Comparison of ENCODE assay signal across 11 cellular contexts in genomic region chr2:177239053-177239452, GRCh38. TPM values are rescaled to one million over a fixed set of nuclear protein-coding genes. Genes with fewer than 3 reads are reported as not detected.
DNase-seq lines count a peak whose midpoint lies in the region; ATAC-seq and TF ChIP-seq lines count a peak whose summit lies in the region.
"Had no signal": no experiment of that assay in that cellular context is flagged by ENCODE, and none has a peak within 500 bp of the region (broad histone marks: within the 10 kb centered on the region; RNA-seq: fewer than 3 reads in every experiment).

No MANE protein-coding gene starts in this region.

- H3K4me2 ChIP-seq in SK-N-SH = peak overlapping the region; percentile 26; the same call in 1 of the 2 replicates

- H3K36me3 ChIP-seq in SK-N-SH (replicated peaks in 1 of 2; ENCODE audit: control insufficient read depth in 1 of 2, insufficient read depth in 2 of 2, low read length in 1 of 2) = peaks cover 5 to 14% of the 10 kb centered on the region in 2 experiments
- H3K36me3 ChIP-seq in lower lobe of right lung = peaks cover 12% of the 10 kb centered on the region
- H3K36me3 ChIP-seq in stomach = peaks cover 1 to 20% (median 10%) of the 10 kb centered on the region in 4 donors
- H3K36me3 ChIP-seq in WERI-Rb-1 = peaks cover 4% of the 10 kb centered on the region

- TF ChIP-seq CTCF in SK-N-SH (IDR thresholded peaks at IDR 0.05) (no peak), lower lobe of right lung (IDR thresholded peaks at IDR 0.05) (no peak), stomach (IDR thresholded peaks at IDR 0.05) (no peak), WERI-Rb-1 (IDR thresholded peaks at IDR 0.05; ENCODE audit: low read depth, low read length) (no peak)

- H3F3A ChIP-seq in SK-N-SH (replicated peaks; ENCODE audit: insufficient read depth) = peaks cover 27% of the 10 kb centered on the region

- peak overlapping the region; percentile 2 to 98; a peak in 2 of 4 replicates for H3K27ac ChIP-seq in SK-N-SH (ENCODE audit: low read depth in 2 of 2, low read length in 1 of 2)
- peak overlapping the region; percentile 78 for H3K27ac ChIP-seq in lower lobe of right lung
- H3K27ac ChIP-seq in stomach = peak overlapping the region; percentile 46 to 94 (median 85)
- no peak overlapping the region for H3K27ac ChIP-seq in WERI-Rb-1

- H3K27me3 ChIP-seq in SK-N-SH (ENCODE audit: insufficient read depth) (no peaks in the 10 kb centered on the region), lower lobe of right lung (ENCODE audit: low read depth) (no peaks in the 10 kb centered on the region), stomach (no peaks in the 10 kb centered on the region), WERI-Rb-1 (ENCODE audit: insufficient read depth, low read depth, severe bottlenecking) (no peaks in the 10 kb centered on the region)

- H3K9me2 ChIP-seq in SK-N-SH = no peaks in the 10 kb centered on the region

- no peak overlapping the region for H3K9ac ChIP-seq in SK-N-SH

- DNase-seq in SK-N-SH (no peak), lower lobe of right lung (no peak), stomach (no peak), WERI-Rb-1 (no peak), globus pallidus (ENCODE audit: low spot score) (no peak)
- no peak for DNase-seq in activated naive CD4-positive, alpha-beta T cell treated with anti-CD3 and anti-CD28 coated beads, Interleukin-2, amount 50 U/mL, for 72 hours (ENCODE audit: low spot score in 2 of 2)
- DNase-seq: 8988T, kidney, NCI-H1694 treated with DMSO at 0.1 percent for 48 hours had no signal

- peaks cover 97% of the 10 kb centered on the region for H3K79me2 ChIP-seq in SK-N-SH (ENCODE audit: insufficient read depth)

- intact Hi-C loops in lower lobe of right lung (cut with DNase I) = no loop called here
- intact Hi-C loops in stomach (cut with DNase I; ENCODE audit: low total_unique reads) = no loop called here

- POLR2A ChIA-PET in SK-N-SH (lab: Yijun Ruan, JAX) = interaction anchor here (0.8 kb wide), 1 partner anchor 11 kb away, joined by 3 read pairs; no protein-coding TSS in a partner anchor

- 96% methylated on average over 6 of the region's 6 CpGs for WGBS in SK-N-SH (ENCODE audit: low lambda C conversion rate)
- 69 to 75% (median 74%) methylated on average over 6 of the region's 6 CpGs for WGBS in stomach, 5 donors

- H4K20me1 ChIP-seq in SK-N-SH (ENCODE audit: insufficient read depth) = peaks cover 43% of the 10 kb centered on the region

- no peaks in the 10 kb centered on the region for H3K9me3 Mint-ChIP-seq in activated naive CD4-positive, alpha-beta T cell treated with anti-CD3 and anti-CD28 coated beads, Interleukin-2, amount 50 U/mL, for 72 hours

- no peak for TF ChIP-seq POLR2A in stomach (IDR thresholded peaks at IDR 0.05)

- H3K9me3 ChIP-seq in SK-N-SH (no peaks in the 10 kb centered on the region), lower lobe of right lung (no peaks in the 10 kb centered on the region), stomach (no peaks in the 10 kb centered on the region), WERI-Rb-1 (ENCODE audit: severe bottlenecking) (no peaks in the 10 kb centered on the region)

- no peak overlapping the region for H3K4me3 ChIP-seq in SK-N-SH (ENCODE audit: low read depth in 2 of 2, low read length in 1 of 2)
- H3K4me3 ChIP-seq in lower lobe of right lung = no peak overlapping the region
- H3K4me3 ChIP-seq in stomach = no peak overlapping the region
- no peak overlapping the region for H3K4me3 ChIP-seq in WERI-Rb-1 (ENCODE audit: low read depth, low read length)

- H3K4me1 ChIP-seq in SK-N-SH (ENCODE audit: control insufficient read depth in 1 of 2, insufficient read depth in 2 of 2, low read depth in 1 of 2, low read length in 1 of 2) (peaks cover 41 to 43% of the 10 kb centered on the region in 2 experiments), lower lobe of right lung (peaks cover 86% of the 10 kb centered on the region), stomach (peaks cover 71 to 100% (median 88%) of the 10 kb centered on the region in 4 donors)

- TF ChIP-seq RAD21 in SK-N-SH (IDR thresholded peaks at IDR 0.05; ENCODE audit: low read length) = no peak

- no peak for ATAC-seq in SK-N-SH treated with all-trans-retinoic acid at 6 μM for 48 hours
- no peak for ATAC-seq in activated naive CD4-positive, alpha-beta T cell treated with anti-CD3 and anti-CD28 coated beads, Interleukin-2, amount 50 U/mL, for 72 hours
- no peak for ATAC-seq in lower lobe of right lung
- no peak for ATAC-seq in GM21515 (IDR thresholded peaks at IDR 0.05; ENCODE audit: unreplicated experiment)

- CTCF ChIA-PET in SK-N-SH (lab: Yijun Ruan, JAX) = interaction anchor here (0.8 to 3.3 kb wide), 5 partner anchors 15 to 75 kb away, joined by 3 to 21 read pairs (median 4); partner anchors contain the start of gene NFE2L2

- H2AFZ ChIP-seq in SK-N-SH (ENCODE audit: low read depth) = no peak overlapping the region

- peak overlapping the region; percentile 22 to 81 for H3K27ac Mint-ChIP-seq in activated naive CD4-positive, alpha-beta T cell treated with anti-CD3 and anti-CD28 coated beads, Interleukin-2, amount 50 U/mL, for 72 hours

- H3K36me3 Mint-ChIP-seq in activated naive CD4-positive, alpha-beta T cell treated with anti-CD3 and anti-CD28 coated beads, Interleukin-2, amount 50 U/mL, for 72 hours = peaks cover 3 to 14% of the 10 kb centered on the region in 2 donors

- TF ChIP-seq EP300 in SK-N-SH (IDR thresholded peaks at IDR 0.05; ENCODE audit: borderline replicate concordance in 1 of 2, low read depth in 1 of 2, low read length in 1 of 2) = no peak
- TF ChIP-seq EP300 in stomach (IDR thresholded peaks at IDR 0.05) = no peak

TF ChIP-seq in SK-N-SH, 30 proteins besides CTCF, POLR2A, EP300 and RAD21:
- TF ChIP-seq, protein P1, sequence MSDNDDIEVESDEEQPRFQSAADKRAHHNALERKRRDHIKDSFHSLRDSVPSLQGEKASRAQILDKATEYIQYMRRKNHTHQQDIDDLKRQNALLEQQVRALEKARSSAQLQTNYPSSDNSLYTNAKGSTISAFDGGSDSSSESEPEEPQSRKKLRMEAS (IDR thresholded peaks at IDR 0.05; ENCODE audit: low read depth) = no peak
- TF ChIP-seq ELF1 (IDR thresholded peaks at IDR 0.05) (no peak), RXRA (IDR thresholded peaks at IDR 0.05; ENCODE audit: borderline replicate concordance, low read depth) (no peak), EZH2phosphoT487 (IDR thresholded peaks at IDR 0.05; ENCODE audit: borderline replicate concordance, low read depth) (no peak)

TF ChIP-seq in SK-N-SH treated with all-trans-retinoic acid at 6 μM for 48 hours, 23 proteins besides CTCF, POLR2A, EP300 and RAD21:
- TF ChIP-seq, protein P2, sequence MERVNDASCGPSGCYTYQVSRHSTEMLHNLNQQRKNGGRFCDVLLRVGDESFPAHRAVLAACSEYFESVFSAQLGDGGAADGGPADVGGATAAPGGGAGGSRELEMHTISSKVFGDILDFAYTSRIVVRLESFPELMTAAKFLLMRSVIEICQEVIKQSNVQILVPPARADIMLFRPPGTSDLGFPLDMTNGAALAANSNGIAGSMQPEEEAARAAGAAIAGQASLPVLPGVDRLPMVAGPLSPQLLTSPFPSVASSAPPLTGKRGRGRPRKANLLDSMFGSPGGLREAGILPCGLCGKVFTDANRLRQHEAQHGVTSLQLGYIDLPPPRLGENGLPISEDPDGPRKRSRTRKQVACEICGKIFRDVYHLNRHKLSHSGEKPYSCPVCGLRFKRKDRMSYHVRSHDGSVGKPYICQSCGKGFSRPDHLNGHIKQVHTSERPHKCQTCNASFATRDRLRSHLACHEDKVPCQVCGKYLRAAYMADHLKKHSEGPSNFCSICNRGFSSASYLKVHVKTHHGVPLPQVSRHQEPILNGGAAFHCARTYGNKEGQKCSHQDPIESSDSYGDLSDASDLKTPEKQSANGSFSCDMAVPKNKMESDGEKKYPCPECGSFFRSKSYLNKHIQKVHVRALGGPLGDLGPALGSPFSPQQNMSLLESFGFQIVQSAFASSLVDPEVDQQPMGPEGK (CRISPR knock-in tag; IDR thresholded peaks at IDR 0.05; ENCODE audit: borderline replicate concordance) = no peak
- TF ChIP-seq CSDC2 (CRISPR knock-in tag; IDR thresholded peaks at IDR 0.05) = no peak
- TF ChIP-seq ZNF8 (CRISPR knock-in tag; IDR thresholded peaks at IDR 0.05) = no peak
- TF ChIP-seq, protein P3, sequence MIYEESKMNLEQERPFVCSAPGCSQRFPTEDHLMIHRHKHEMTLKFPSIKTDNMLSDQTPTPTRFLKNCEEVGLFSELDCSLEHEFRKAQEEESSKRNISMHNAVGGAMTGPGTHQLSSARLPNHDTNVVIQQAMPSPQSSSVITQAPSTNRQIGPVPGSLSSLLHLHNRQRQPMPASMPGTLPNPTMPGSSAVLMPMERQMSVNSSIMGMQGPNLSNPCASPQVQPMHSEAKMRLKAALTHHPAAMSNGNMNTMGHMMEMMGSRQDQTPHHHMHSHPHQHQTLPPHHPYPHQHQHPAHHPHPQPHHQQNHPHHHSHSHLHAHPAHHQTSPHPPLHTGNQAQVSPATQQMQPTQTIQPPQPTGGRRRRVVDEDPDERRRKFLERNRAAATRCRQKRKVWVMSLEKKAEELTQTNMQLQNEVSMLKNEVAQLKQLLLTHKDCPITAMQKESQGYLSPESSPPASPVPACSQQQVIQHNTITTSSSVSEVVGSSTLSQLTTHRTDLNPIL (CRISPR knock-in tag; IDR thresholded peaks at IDR 0.05; ENCODE audit: low read depth) = no peak
- no peak for TF ChIP-seq ZFP3 (CRISPR knock-in tag; IDR thresholded peaks at IDR 0.05)
- no peak for TF ChIP-seq TCF4 (CRISPR knock-in tag; IDR thresholded peaks at IDR 0.05; ENCODE audit: borderline replicate concordance)

RNA-seq across cellular contexts. Expression of gene NFE2L2, which starts 25.5 kb away (rescaled TPM):
- polyA plus RNA-seq in SK-N-SH (2012; rRNA removed) = 40.9 and 61.9 TPM in 2 replicates
- polyA plus RNA-seq in SK-N-SH (2012; cell fraction: cytosol; rRNA removed) = 57.8 and 59.5 TPM in 2 replicates
- 51.9 and 65.3 TPM in 2 replicates for polyA plus RNA-seq in SK-N-SH (2012; cell fraction: nucleus; rRNA removed)
- 10 to 100 TPM; 44.7 to 82.2 TPM for total RNA-seq in activated naive CD4-positive, alpha-beta T cell treated with anti-CD3 and anti-CD28 coated beads, Interleukin-2, amount 50 U/mL, for 72 hours
- total RNA-seq in lower lobe of right lung = 105 TPM
- 100 to 1,000 TPM in 4 of 5 donors, 10 to 100 TPM in 1; 37.1 to 223 (median 101) TPM for total RNA-seq in stomach
- polyA plus RNA-seq in stomach = 100 to 1,000 TPM in 2 of 3 donors, 10 to 100 TPM in 1; 84.6 to 144 (median 123) TPM

RNA-seq across cellular contexts. Expression of gene HNRNPA3, which starts 26.5 kb away (rescaled TPM):
- 86.5 and 102 TPM in 2 replicates for polyA plus RNA-seq in SK-N-SH (2012; rRNA removed)
- 125 and 185 TPM in 2 replicates for polyA plus RNA-seq in SK-N-SH (2012; cell fraction: cytosol; rRNA removed)
- polyA plus RNA-seq in SK-N-SH (2012; cell fraction: nucleus; rRNA removed) = 58.1 and 110 TPM in 2 replicates
- 100 to 1,000 TPM; 259 to 273 TPM for total RNA-seq in activated naive CD4-positive, alpha-beta T cell treated with anti-CD3 and anti-CD28 coated beads, Interleukin-2, amount 50 U/mL, for 72 hours
- 132 TPM for total RNA-seq in lower lobe of right lung
- 100 to 1,000 TPM in 1 of 5 donors, 10 to 100 TPM in 4; 22.6 to 178 (median 54.3) TPM for total RNA-seq in stomach
- 100 to 1,000 TPM; 116 to 187 (median 144) TPM for polyA plus RNA-seq in stomach
